8 cellular contexts compared by ENCODE assay signal in the genomic region with DNA sequence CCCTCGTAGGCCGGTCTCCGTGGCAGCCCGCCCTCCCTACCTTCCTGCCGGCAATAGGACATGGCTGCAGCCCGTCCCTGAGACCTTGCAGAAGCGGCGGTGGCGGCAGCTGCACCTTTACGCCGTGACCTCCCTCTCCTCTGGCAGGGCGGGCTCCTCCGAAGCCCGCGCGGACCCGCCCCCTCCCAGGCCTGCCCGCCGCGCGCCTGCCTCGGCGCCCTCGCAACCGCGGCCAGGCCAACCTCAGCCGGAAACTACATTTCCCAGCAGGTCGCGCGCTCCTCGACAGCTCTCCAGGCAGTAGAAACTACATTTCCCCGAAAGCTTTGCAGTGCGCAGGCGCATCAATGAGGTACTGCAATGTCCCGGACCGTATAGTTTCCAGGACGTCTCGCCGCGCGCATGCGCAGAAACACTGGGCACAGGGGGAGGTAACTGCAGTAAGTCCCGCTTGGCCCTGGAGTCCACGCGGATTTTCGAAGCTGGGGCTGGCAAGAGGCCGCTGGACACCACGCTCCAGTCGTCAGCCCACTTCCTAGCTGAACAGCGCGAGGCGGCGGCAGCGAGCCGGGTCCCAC. TPM values are rescaled to one million over a fixed set of nuclear protein-coding genes. Genes with fewer than 3 reads are reported as not detected.
A peak's percentile ranks its signal among the peaks of the same experiment; 100 is the strongest.
DNase-seq lines count a peak whose midpoint lies in the region; ATAC-seq, FAIRE-seq and TF ChIP-seq lines count a peak whose summit lies in the region.

CHCHD4 (minus strand) TSS at position 256 of the 578 bp plus-strand sequence; CDS start at position 62, 194 bp downstream.
A gene with protein sequence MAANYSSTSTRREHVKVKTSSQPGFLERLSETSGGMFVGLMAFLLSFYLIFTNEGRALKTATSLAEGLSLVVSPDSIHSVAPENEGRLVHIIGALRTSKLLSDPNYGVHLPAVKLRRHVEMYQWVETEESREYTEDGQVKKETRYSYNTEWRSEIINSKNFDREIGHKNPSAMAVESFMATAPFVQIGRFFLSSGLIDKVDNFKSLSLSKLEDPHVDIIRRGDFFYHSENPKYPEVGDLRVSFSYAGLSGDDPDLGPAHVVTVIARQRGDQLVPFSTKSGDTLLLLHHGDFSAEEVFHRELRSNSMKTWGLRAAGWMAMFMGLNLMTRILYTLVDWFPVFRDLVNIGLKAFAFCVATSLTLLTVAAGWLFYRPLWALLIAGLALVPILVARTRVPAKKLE (plus strand): TSS at position 438 of the 578 bp plus-strand sequence. CDS start 142 bp downstream, outside the sequence.

- CTCF ChIA-PET in H1 (lab: Charles Lee; ENCODE audit: partially characterized antibody): interaction anchor here (0.8 to 3.9 kb wide), 12 partner anchors 10 to 952 kb away, joined by 3 to 37 read pairs (median 4); no protein-coding TSS in a partner anchor

- peaks cover 14% of the 10 kb centered on the region for H3K23me2 ChIP-seq in H1 (ENCODE audit: low read depth, low read length)

- peaks cover 7 to 33% of the 10 kb centered on the region in 2 experiments for H3K79me2 ChIP-seq in H1 (ENCODE audit: control insufficient read depth in 1 of 2, insufficient read depth in 2 of 2, low read length in 2 of 2)
- peaks cover 33% of the 10 kb centered on the region for H3K79me2 ChIP-seq in mesendoderm (ENCODE audit: control insufficient read depth, insufficient read depth, low read length)

- H3K9ac ChIP-seq in H1 (replicated peaks in 1 of 4; ENCODE audit: extremely low read depth in 1 of 4, low read depth in 3 of 4, low read length in 3 of 4) (peak within 1 kb of the TSS; percentile 84 to 85 (median 85)), mesendoderm (ENCODE audit: low read length) (peak within 1 kb of the TSS; percentile 95)

- peaks cover 0 to 14% (median 10%) of the 10 kb centered on the region in 4 experiments; a peak in 6 of 7 replicates for H3K4me1 ChIP-seq in H1 (replicated peaks in 1 of 4; ENCODE audit: control insufficient read depth in 3 of 4, insufficient read depth in 4 of 4, low read length in 3 of 4)
- H3K4me1 ChIP-seq in mesendoderm (ENCODE audit: control insufficient read depth, low read depth, low read length): peaks cover 7% of the 10 kb centered on the region

- H3K23ac ChIP-seq in H1 (ENCODE audit: insufficient read length) (no peak within 1 kb of the TSS), mesendoderm (ENCODE audit: low read length) (peak within 1 kb of the TSS; percentile 53)

- peak within 1 kb of the TSS; percentile 15 for H4K91ac ChIP-seq in H1 (replicated peaks; ENCODE audit: insufficient read length, low read length)

- DNase-seq in COLO668 (lab: John Stamatoyannopoulos, UW; ENCODE audit: unreplicated experiment) (peak; percentile 96), HT1080 (ENCODE audit: low read depth) (peak; percentile 98), NOMO-1 treated with DMSO at 0.1 percent for 48 hours (lab: John Stamatoyannopoulos, UW; ENCODE audit: unreplicated experiment) (peak; percentile 99), H1 (ENCODE audit: low read depth in 1 of 2, low spot score in 2 of 2) (peak; percentile 94 to 96), mesendoderm (peak; percentile 100)
- peak; percentile 86 to 92 (median 87) for DNase-seq in activated CD8-positive, alpha-beta memory T cell treated with anti-CD3 and anti-CD28 coated beads for 48 hours (ENCODE audit: low read depth in 2 of 3, low spot score in 2 of 3)
- DNase-seq in stimulated activated CD8-positive, alpha-beta memory T cell treated with anti-CD3 and anti-CD28 coated beads, Interleukin-15, amount 100 ng/mL, for 1 hour (ENCODE audit: low read depth): peak; percentile 97

- no peak for TF ChIP-seq RAD21 in H1 (IDR thresholded peaks at IDR 0.05 in 1 of 2, conservative IDR thresholded peaks at IDR 0.05 in 1 of 2; ENCODE audit: low read depth in 2 of 2, low read length in 2 of 2)

- H3K79me1 ChIP-seq in H1 (ENCODE audit: low read depth, low read length): peaks cover 14% of the 10 kb centered on the region
- H3K79me1 ChIP-seq in mesendoderm (ENCODE audit: low read length): peaks cover 44% of the 10 kb centered on the region

- H3K4me3 ChIP-seq in H1 (ENCODE audit: extremely low read depth in 1 of 4, insufficient read depth in 2 of 4, low read depth in 3 of 4, low read length in 4 of 4): peak within 1 kb of the TSS; percentile 90 to 97 (median 91)
- peak within 1 kb of the TSS; percentile 88 for H3K4me3 ChIP-seq in mesendoderm (ENCODE audit: low read length)

- TF ChIP-seq POLR2A in H1 (IDR thresholded peaks at IDR 0.05; ENCODE audit: control extremely low read depth in 1 of 2, low read depth in 2 of 2, low read length in 2 of 2): peak in 1 of 2 experiments; percentile 53; a peak in 2 of 3 replicates

- no peak within 1 kb of the TSS for H2BK20ac ChIP-seq in H1 (ENCODE audit: low read length)

- H2BK5ac ChIP-seq in H1 (ENCODE audit: low read depth, low read length): peak within 1 kb of the TSS; percentile 41
- no peak within 1 kb of the TSS for H2BK5ac ChIP-seq in mesendoderm (ENCODE audit: low read length)

- H4K8ac ChIP-seq in H1 (ENCODE audit: extremely low read depth, insufficient read depth, low read length): peak within 1 kb of the TSS; percentile 90
- no peak within 1 kb of the TSS for H4K8ac ChIP-seq in mesendoderm (ENCODE audit: low read depth, low read length)

- H3K9me3 ChIP-seq in H1 (ENCODE audit: insufficient read depth in 2 of 2, low read depth in 1 of 2, low read length in 1 of 2): no peaks in the 10 kb centered on the region

- POLR2A ChIA-PET in H1 (lab: Charles Lee; ENCODE audit: partially characterized antibody): interaction anchor here (0.8 to 4.7 kb wide), 18 partner anchors 9 to 474 kb away, joined by 3 to 46 read pairs (median 4); partner anchors contain the start of genes LSM3 and XPC

- H2BK120ac ChIP-seq in H1 (replicated peaks; ENCODE audit: low read depth, low read length): no peak within 1 kb of the TSS
- H2BK120ac ChIP-seq in mesendoderm (ENCODE audit: low read depth, low read length): peak within 1 kb of the TSS; percentile 21

- peak within 1 kb of the TSS; percentile 85 for H2AFZ ChIP-seq in H1 (ENCODE audit: low read length)

- ATAC-seq in GM21360 (IDR thresholded peaks at IDR 0.05; ENCODE audit: unreplicated experiment): peak; percentile 79

- H3K4me2 ChIP-seq in H1 (ENCODE audit: insufficient read depth in 1 of 2, low read depth in 2 of 2, low read length in 2 of 2): peak within 1 kb of the TSS; percentile 96 to 99
- peak within 1 kb of the TSS; percentile 95 for H3K4me2 ChIP-seq in mesendoderm (ENCODE audit: low read length)

- no peak within 1 kb of the TSS for H2BK12ac ChIP-seq in H1 (ENCODE audit: low read depth, low read length)

- no peak for FAIRE-seq in H1 (lab: Jason Lieb, UNC)

- H3K27me3 ChIP-seq in H1 (replicated peaks in 1 of 4; ENCODE audit: control insufficient read depth in 3 of 4, extremely low read depth in 1 of 4, insufficient read depth in 3 of 4, low read length in 3 of 4) (no peaks in the 10 kb centered on the region), mesendoderm (ENCODE audit: insufficient read depth, low read length, poor library complexity) (no peaks in the 10 kb centered on the region)

- H3K14ac ChIP-seq in H1 (ENCODE audit: insufficient read length): no peak within 1 kb of the TSS

- TF ChIP-seq CTCF in H1 (IDR thresholded peaks at IDR 0.05; ENCODE audit: control extremely low read depth in 1 of 3, insufficient read depth in 1 of 3, low read depth in 1 of 3, low read length in 3 of 3): no peak

- H4K20me1 ChIP-seq in H1 (replicated peaks in 1 of 2; ENCODE audit: control insufficient read depth in 1 of 2, insufficient read depth in 2 of 2, low read length in 2 of 2): peaks cover 2 to 13% of the 10 kb centered on the region in 2 experiments

- H3K56ac ChIP-seq in H1 (replicated peaks; ENCODE audit: insufficient read length, low read depth, low read length) (no peak within 1 kb of the TSS), mesendoderm (ENCODE audit: low read length) (peak within 1 kb of the TSS; percentile 95)

- H3K36me3 ChIP-seq in H1 (ENCODE audit: control insufficient read depth in 2 of 4, insufficient read depth in 4 of 4, low read length in 3 of 4): peaks cover 2 to 9% (median 8%) of the 10 kb centered on the region in 4 experiments; a peak in 4 of 8 replicates
- peaks cover 3% of the 10 kb centered on the region for H3K36me3 ChIP-seq in mesendoderm (ENCODE audit: control insufficient read depth, insufficient read depth, low read length)

- H2BK15ac ChIP-seq in H1 (ENCODE audit: low read length) (no peak within 1 kb of the TSS; the same call in 1 of the 2 replicates), mesendoderm (replicated peaks; ENCODE audit: low read depth) (no peak within 1 kb of the TSS)

- WGBS in H1 (ENCODE audit: extremely low coverage in 1 of 2, insufficient coverage in 1 of 2, insufficient read length in 1 of 2, insufficient replicate concordance in 2 of 2, low coverage in 1 of 2, low lambda C conversion rate in 2 of 2, missing lambda C conversion rate in 1 of 2), 2 experiments: 2% methylated on average over 32 of the region's 55 CpGs; no CpG with 5 or more reads in 1 of the 2 experiments
- no CpG with 5 or more reads among the region's 55 CpGs for WGBS in mesendoderm (ENCODE audit: extremely low coverage, insufficient coverage, low lambda C conversion rate)

- H3K18ac ChIP-seq in H1 (ENCODE audit: extremely low read depth, low read length) (peak within 1 kb of the TSS; percentile 40; the same call in 1 of the 2 replicates), mesendoderm (ENCODE audit: low read length) (peak within 1 kb of the TSS; percentile 93)

- no peak within 1 kb of the TSS; the same call in 1 of the 2 replicates for H2AK5ac ChIP-seq in H1 (ENCODE audit: low read depth, low read length)
- peak within 1 kb of the TSS; percentile 48 for H2AK5ac ChIP-seq in mesendoderm (ENCODE audit: low read length)

- H3K27ac ChIP-seq in H1 (ENCODE audit: low read depth, low read length) (peak within 1 kb of the TSS; percentile 41), mesendoderm (ENCODE audit: low read depth, low read length) (peak within 1 kb of the TSS; percentile 36)

- H4K5ac ChIP-seq in H1 (ENCODE audit: insufficient read length, low read depth, low read length): peak within 1 kb of the TSS; percentile 47
- H4K5ac ChIP-seq in mesendoderm (ENCODE audit: low read length): peak within 1 kb of the TSS; percentile 73

- H3K4ac ChIP-seq in H1 (replicated peaks; ENCODE audit: insufficient read length, low read depth, low read length): peak within 1 kb of the TSS; percentile 49
- no peak within 1 kb of the TSS for H3K4ac ChIP-seq in mesendoderm (ENCODE audit: low read depth, low read length)

- no peak for TF ChIP-seq EP300 in H1 (IDR thresholded peaks at IDR 0.05; ENCODE audit: borderline replicate concordance in 1 of 2, low read depth in 2 of 2, low read length in 2 of 2)

RNA-seq across cellular contexts. Expression of gene CHCHD4, which starts in this region (rescaled TPM):
- 39.7 and 46.1 TPM in 2 replicates for total RNA-seq in HT1080 (2014; rRNA removed; shearing (Covaris generic))
- polyA plus RNA-seq in HT1080 (2015; cell fraction: cytosol; rRNA removed): 36.3 and 36.9 TPM in 2 replicates
- polyA plus RNA-seq in HT1080 (2015; cell fraction: nucleus; rRNA removed): 13.3 and 14.8 TPM in 2 replicates
- 20.6 and 22.3 TPM in 2 replicates for total RNA-seq in H1 (2021; fragmentation: NEBNext Ultra II Directional; extraction: Animal tissue kit (Norgen Biotek cat#: 25700))
- 10.8 and 15.0 TPM in 2 replicates for polyA plus RNA-seq in H1 (2011; rRNA removed)
- 17.2 TPM for polyA plus RNA-seq in H1 (2011; cell fraction: cytosol; rRNA removed)
- polyA plus RNA-seq in H1 (2011; cell fraction: nucleus; rRNA removed): 4.9 TPM
- 17.2 to 24.5 TPM (median 20.8 TPM) in 4 replicates for polyA plus RNA-seq in H1 (2012, experiment 1 of 2)
- polyA plus RNA-seq in H1 (2012, experiment 2 of 2): 13.2 TPM
- 17.2 TPM for polyA plus RNA-seq in H1 (2013, experiment 1 of 2)
- 16.3 TPM for polyA plus RNA-seq in H1 (2013, experiment 2 of 2)
- 9.8 and 11.9 TPM in 2 replicates for polyA minus RNA-seq in H1 (2011; rRNA and poly(A)+ RNA removed)
- 8.6 TPM for polyA minus RNA-seq in H1 (2011; cell fraction: cytosol; rRNA and poly(A)+ RNA removed)
- polyA minus RNA-seq in H1 (2011; cell fraction: nucleus; rRNA and poly(A)+ RNA removed): 4.8 TPM
- 21.8 TPM for polyA plus RNA-seq in mesendoderm (2013, experiment 1 of 2)
- polyA plus RNA-seq in mesendoderm (2013, experiment 2 of 2): 21.7 TPM

RNA-seq across cellular contexts. Expression of the second gene that starts in this region (rescaled TPM):
- 86.4 and 98.0 TPM in 2 replicates for total RNA-seq in HT1080 (2014; rRNA removed; shearing (Covaris generic))
- polyA plus RNA-seq in HT1080 (2015; cell fraction: cytosol; rRNA removed): 68.4 and 85.1 TPM in 2 replicates
- 160 and 163 TPM in 2 replicates for polyA plus RNA-seq in HT1080 (2015; cell fraction: nucleus; rRNA removed)
- total RNA-seq in H1 (2021; fragmentation: NEBNext Ultra II Directional; extraction: Animal tissue kit (Norgen Biotek cat#: 25700)): 27.0 and 27.4 TPM in 2 replicates
- 33.7 and 38.2 TPM in 2 replicates for polyA plus RNA-seq in H1 (2011; rRNA removed)
- 33.9 TPM for polyA plus RNA-seq in H1 (2011; cell fraction: cytosol; rRNA removed)
- 39.5 TPM for polyA plus RNA-seq in H1 (2011; cell fraction: nucleus; rRNA removed)
- polyA plus RNA-seq in H1 (2012, experiment 1 of 2): 21.2 to 24.6 TPM (median 23.9 TPM) in 4 replicates
- polyA plus RNA-seq in H1 (2012, experiment 2 of 2): 22.3 TPM
- 34.5 TPM for polyA plus RNA-seq in H1 (2013, experiment 1 of 2)
- polyA plus RNA-seq in H1 (2013, experiment 2 of 2): 37.3 TPM
- 35.2 and 35.8 TPM in 2 replicates for polyA minus RNA-seq in H1 (2011; rRNA and poly(A)+ RNA removed)
- 14.5 TPM for polyA minus RNA-seq in H1 (2011; cell fraction: cytosol; rRNA and poly(A)+ RNA removed)
- polyA minus RNA-seq in H1 (2011; cell fraction: nucleus; rRNA and poly(A)+ RNA removed): 13.5 TPM
- 29.4 TPM for polyA plus RNA-seq in mesendoderm (2013, experiment 1 of 2)
- 28.9 TPM for polyA plus RNA-seq in mesendoderm (2013, experiment 2 of 2)

Comparison
In these comparisons a context has a peak if more than half of its experiments do, and no peak if none do; other contexts are left out.
1. Peak in every context shown above with its lines: DNase-seq, ATAC-seq, H3K4me3 ChIP-seq and H3K27ac ChIP-seq.